ENCODE assay signal across 16 cellular contexts in the genomic region with DNA sequence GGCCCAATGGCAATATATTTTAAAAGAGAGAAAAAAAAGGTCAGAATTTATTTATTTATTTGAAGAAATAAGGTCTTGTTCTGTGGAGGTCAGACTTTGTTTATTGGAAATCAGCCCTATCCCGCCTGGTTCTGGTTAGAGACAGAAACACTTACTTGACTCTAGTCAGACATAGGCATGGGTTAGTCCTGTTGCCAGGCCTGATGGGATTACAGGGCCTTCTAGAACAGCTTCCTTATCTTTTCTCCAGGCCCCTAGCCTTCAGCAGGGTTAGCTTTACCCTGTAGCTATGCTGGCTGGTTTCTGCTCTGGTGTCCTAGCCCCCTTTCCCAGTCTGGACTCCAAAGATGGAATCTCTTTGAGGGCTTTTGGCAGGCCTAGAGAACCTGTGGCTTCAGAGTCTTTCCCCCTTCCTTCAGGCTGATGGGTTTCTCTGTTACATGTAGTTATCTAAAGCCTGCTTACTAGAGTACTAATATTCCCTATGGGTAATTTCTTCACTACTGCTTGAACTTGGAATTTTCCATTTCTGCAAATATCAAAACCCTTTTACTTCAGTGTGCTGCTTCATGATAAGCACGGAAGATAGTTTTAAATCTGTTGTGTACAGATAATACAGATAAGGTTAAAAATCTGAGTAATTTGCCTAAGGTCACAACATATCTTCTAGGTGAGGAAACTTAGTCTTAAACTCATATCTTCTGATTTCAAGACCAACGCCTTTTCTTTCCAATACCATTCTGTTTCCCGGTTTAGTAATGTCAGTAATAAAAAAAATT. TPM values are rescaled to one million over a fixed set of nuclear protein-coding genes. Genes with fewer than 3 reads are reported as not detected.
A peak's percentile ranks its signal among the peaks of the same experiment; 100 is the strongest.
DNase-seq lines count a peak whose midpoint lies in the region; ATAC-seq and TF ChIP-seq lines count a peak whose summit lies in the region.
"Had no signal": no experiment of that assay in that cellular context is flagged by ENCODE, and none has a peak within 500 bp of the region (broad histone marks: within the 10 kb centered on the region; RNA-seq: fewer than 3 reads in every experiment).

No MANE protein-coding gene starts in this region.

- CTCF ChIA-PET in Panc1 (lab: Charles Lee) = no interaction called here
- CTCF ChIA-PET in activated naive CD4-positive, alpha-beta T cell treated with anti-CD3 and anti-CD28 coated beads, Interleukin-2, amount 10 ng/mL, durations not matched to agents 7 days and 5 days (lab: Charles Lee) = interaction anchor here (0.6 kb wide), 1 partner anchor 86 kb away, joined by 5 read pairs; no protein-coding TSS in a partner anchor

- peak overlapping the region; percentile 95 for H3K27ac ChIP-seq in Panc1 (ENCODE audit: low read length)
- peak overlapping the region; percentile 29 for H3K27ac ChIP-seq in epithelial cell of prostate
- H3K27ac ChIP-seq in muscle layer of colon (ENCODE audit: low read depth, low read length) = no peak overlapping the region
- H3K27ac ChIP-seq: left lung had no signal

- H3K36me3 Mint-ChIP-seq in type B pancreatic cell = peaks cover 29% of the 10 kb centered on the region
- H3K36me3 Mint-ChIP-seq in activated naive CD4-positive, alpha-beta T cell treated with anti-CD3 and anti-CD28 coated beads, Interleukin-2, amount 10 ng/mL, durations not matched to agents 7 days and 5 days = peaks cover 38% of the 10 kb centered on the region

- TF ChIP-seq CTCF in Panc1 (IDR thresholded peaks at IDR 0.05) (no peak), type B pancreatic cell (conservative IDR thresholded peaks at IDR 0.05) (no peak)

- peak overlapping the region; percentile 30 for H3K27ac Mint-ChIP-seq in type B pancreatic cell
- no peak overlapping the region for H3K27ac Mint-ChIP-seq in activated naive CD4-positive, alpha-beta T cell treated with anti-CD3 and anti-CD28 coated beads, Interleukin-2, amount 10 ng/mL, durations not matched to agents 7 days and 5 days

- H3K4me1 ChIP-seq in Panc1 (ENCODE audit: control insufficient read depth, insufficient read depth, low read length) (peaks cover 49% of the 10 kb centered on the region), muscle layer of colon (ENCODE audit: insufficient read depth, low read length) (peaks cover 41% of the 10 kb centered on the region)

- H3K27me3 Mint-ChIP-seq in type B pancreatic cell = no peaks in the 10 kb centered on the region
- no peaks in the 10 kb centered on the region for H3K27me3 Mint-ChIP-seq in activated naive CD4-positive, alpha-beta T cell treated with anti-CD3 and anti-CD28 coated beads, Interleukin-2, amount 10 ng/mL, durations not matched to agents 7 days and 5 days
- H3K27me3 Mint-ChIP-seq: CD4-positive, alpha-beta memory T cell had no signal

- H3K9ac ChIP-seq in muscle layer of colon (ENCODE audit: low read length) = peak overlapping the region; percentile 1

- H3K4me3 Mint-ChIP-seq in type B pancreatic cell = no peak overlapping the region
- no peak overlapping the region for H3K4me3 Mint-ChIP-seq in activated naive CD4-positive, alpha-beta T cell treated with anti-CD3 and anti-CD28 coated beads, Interleukin-2, amount 10 ng/mL, durations not matched to agents 7 days and 5 days
- H3K4me3 Mint-ChIP-seq: CD4-positive, alpha-beta memory T cell had no signal

- no peaks in the 10 kb centered on the region for H3K9me3 Mint-ChIP-seq in type B pancreatic cell
- H3K9me3 Mint-ChIP-seq in activated naive CD4-positive, alpha-beta T cell treated with anti-CD3 and anti-CD28 coated beads, Interleukin-2, amount 10 ng/mL, durations not matched to agents 7 days and 5 days = no peaks in the 10 kb centered on the region
- H3K9me3 Mint-ChIP-seq: CD4-positive, alpha-beta memory T cell had no signal

- peak; percentile 17; the same call in 1 of the 2 replicates for ATAC-seq in Panc1
- ATAC-seq: left lung had no signal

- H3K9me3 ChIP-seq in Panc1 (ENCODE audit: control insufficient read depth, insufficient read depth, low read depth, low read length) (no peaks in the 10 kb centered on the region), muscle layer of colon (ENCODE audit: low read length) (no peaks in the 10 kb centered on the region)
- H3K9me3 ChIP-seq: left lung had no signal

- no TSS peak for BruUV-seq in Panc1 (replicated peaks; lab: Mats Ljungman, UMichigan)

- no peak for DNase-seq in Panc1 (ENCODE audit: low read depth, low spot score)
- DNase-seq in epithelial cell of prostate (ENCODE audit: low read depth, low spot score) = no peak
- no peak for DNase-seq in type B pancreatic cell (ENCODE audit: extremely low spot score, unreplicated experiment)
- DNase-seq in stimulated activated CD4-positive, alpha-beta T cell treated with anti-CD3 and anti-CD28 coated beads, Interleukin-12 subunit alpha, Interleukin-12 subunit beta, amount 100 ng/mL, for 4 hours = no peak
- no peak for DNase-seq in NCI-H345 treated with DMSO at 0.1 percent for 48 hours (lab: John Stamatoyannopoulos, UW; ENCODE audit: unreplicated experiment)
- DNase-seq in activated naive CD4-positive, alpha-beta T cell treated with anti-CD3 and anti-CD28 coated beads, Interleukin-2, amount 10 ng/mL, durations not matched to agents 7 days and 5 days = no peak
- DNase-seq: activated CD4-positive, CD25-positive, alpha-beta regulatory T cell; activated naive CD4-positive, alpha-beta T cell treated with anti-CD3 and anti-CD28 coated beads, Interleukin-2, amount 50 U/mL, for 16 hours; CD4-positive, alpha-beta memory T cell; DND-41; KG1; left lung; NCI-H1417 treated with DMSO at 0.1 percent for 48 hours; NCI-H446 treated with DMSO at 0.1 percent for 48 hours had no signal

- POLR2A ChIA-PET in Panc1 (lab: Charles Lee) = no interaction called here

- H3K36me3 ChIP-seq in Panc1 (ENCODE audit: control insufficient read depth, insufficient read depth, low read length) (peaks cover 11% of the 10 kb centered on the region; the same call in 1 of the 2 replicates), muscle layer of colon (ENCODE audit: insufficient read depth, low read length) (peaks cover 18% of the 10 kb centered on the region)

- no peak overlapping the region for H3K4me3 ChIP-seq in Panc1 (ENCODE audit: low read depth in 2 of 2, low read length in 2 of 2)
- no peak overlapping the region for H3K4me3 ChIP-seq in muscle layer of colon (ENCODE audit: low read depth in 1 of 2, low read length in 2 of 2)
- H3K4me3 ChIP-seq: left lung, skin epidermis had no signal

- no peaks in the 10 kb centered on the region for H3K27me3 ChIP-seq in Panc1 (ENCODE audit: control insufficient read depth, insufficient read depth, low read length)
- no peaks in the 10 kb centered on the region for H3K27me3 ChIP-seq in muscle layer of colon (ENCODE audit: control insufficient read depth in 1 of 2, insufficient read depth in 2 of 2, low read length in 2 of 2)
- H3K27me3 ChIP-seq: left lung had no signal

- peaks cover 24% of the 10 kb centered on the region for H3K4me1 Mint-ChIP-seq in type B pancreatic cell (ENCODE audit: unreplicated experiment)
- peaks cover 24% of the 10 kb centered on the region for H3K4me1 Mint-ChIP-seq in activated naive CD4-positive, alpha-beta T cell treated with anti-CD3 and anti-CD28 coated beads, Interleukin-2, amount 10 ng/mL, durations not matched to agents 7 days and 5 days

- in situ Hi-C loops in Panc1 (cut with HindIII; ENCODE audit: low pct_unique_long_range_greater_than_20kb, low sequenced_read_pairs) = no loop called here

- intact Hi-C loops in Panc1 (cut with micrococcal nuclease; ENCODE audit: unreplicated experiment) = no loop called here

RNA-seq across cellular contexts. Expression of a gene that starts 10.6 kb away (rescaled TPM):
- total RNA-seq in Panc1 (2021; ENCODE audit: unreplicated experiment) (71.7 TPM), type B pancreatic cell (ENCODE audit: low replicate concordance) (76.9 and 83.8 TPM in 2 replicates)
- 18.8 TPM for polyA plus RNA-seq in Panc1 (2012; ENCODE audit: insufficient read length)

RNA-seq across cellular contexts. Expression of a gene that starts 58.7 kb away (rescaled TPM):
- total RNA-seq in Panc1 (2021; ENCODE audit: unreplicated experiment) (19.8 TPM), type B pancreatic cell (ENCODE audit: low replicate concordance) (3.3 and 6.8 TPM in 2 replicates)
- polyA plus RNA-seq in Panc1 (2012; ENCODE audit: insufficient read length) = 8.7 TPM
